14 cellular contexts compared by ENCODE assay signal in the genomic region with DNA sequence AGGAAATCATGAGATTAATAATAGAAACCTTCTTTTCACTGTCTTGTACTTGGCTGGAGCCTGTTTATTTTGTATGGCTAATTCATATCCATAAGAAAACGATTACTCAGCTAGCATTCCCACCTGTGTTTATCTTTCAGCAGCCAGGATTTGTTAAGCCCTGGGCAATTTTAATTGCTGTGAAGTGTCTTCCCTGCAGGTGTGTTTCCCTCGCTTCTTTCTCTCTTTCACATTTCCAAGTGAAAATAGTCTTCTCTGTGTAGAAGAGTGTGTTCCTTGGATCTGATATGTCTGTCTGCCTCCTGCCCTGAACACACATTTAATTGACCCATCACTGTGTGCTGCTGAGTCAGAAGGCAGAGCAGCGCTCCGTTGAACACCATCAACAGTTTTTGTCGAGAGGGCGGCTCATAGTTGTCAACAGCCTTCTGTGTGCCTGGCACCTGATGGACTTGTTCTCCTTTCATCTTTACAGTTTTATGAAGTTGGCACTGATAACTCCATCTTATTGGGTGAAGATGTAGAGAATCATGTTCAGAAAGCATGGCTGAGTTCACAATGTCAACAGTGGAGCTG.
A peak's percentile ranks its signal among the peaks of the same experiment; 100 is the strongest.
DNase-seq lines count a peak whose midpoint lies in the region; ATAC-seq and TF ChIP-seq lines count a peak whose summit lies in the region.
"Had no signal": no experiment of that assay in that cellular context is flagged by ENCODE, and none has a peak within 500 bp of the region (broad histone marks: within the 10 kb centered on the region; RNA-seq: fewer than 3 reads in every experiment).

No MANE protein-coding gene starts in this region.

- TF ChIP-seq CTCF in tibial nerve (IDR thresholded peaks at IDR 0.05): no peak

- 48 to 64% methylated on average over 6 of the region's 6 CpGs for WGBS in tibial nerve, 2 donors

- TF ChIP-seq EP300 in tibial nerve (IDR thresholded peaks at IDR 0.05): no peak

- H3K27ac ChIP-seq in tibial nerve: peak overlapping the region; percentile 57 to 89 (median 80)

- peak; percentile 50 for DNase-seq in NCI-H146 (lab: John Stamatoyannopoulos, UW)
- no peak for DNase-seq in NCI-H146 treated with DMSO at 0.1 percent for 48 hours (lab: John Stamatoyannopoulos, UW; ENCODE audit: unreplicated experiment)
- peak; percentile 51 for DNase-seq in SHP77 treated with DMSO at 0.1 percent for 48 hours (lab: John Stamatoyannopoulos, UW)
- DNase-seq in left kidney (ENCODE audit: low read depth, low spot score): peak; percentile 11
- no peak for DNase-seq in tibial nerve (ENCODE audit: low spot score in 2 of 2)
- no peak for DNase-seq in central memory CD4-positive, alpha-beta T cell
- DNase-seq in MV-4-11 (lab: John Stamatoyannopoulos, UW): no peak
- DNase-seq: activated CD4-positive, alpha-beta T cell treated with anti-CD3 and anti-CD28 coated beads for 4 hours; activated gamma-delta T cell; Kasumi-1; NCI-H82; stimulated activated naive CD4-positive, alpha-beta T cell treated with Interleukin-2 at 50 U/mL for 16 hours had no signal

- no peaks in the 10 kb centered on the region for H3K9me3 ChIP-seq in tibial nerve

- no peak for ATAC-seq in GM21528 (IDR thresholded peaks at IDR 0.05; ENCODE audit: low FRiP score, unreplicated experiment)
- ATAC-seq: SK-N-SH treated with all-trans-retinoic acid at 6 μM for 48 hours had no signal

- H3K36me3 ChIP-seq in tibial nerve: no peaks in the 10 kb centered on the region

- TF ChIP-seq POLR2A in tibial nerve (IDR thresholded peaks at IDR 0.05): no peak

- H3K27me3 ChIP-seq in tibial nerve: no peaks in the 10 kb centered on the region

- H3K4me1 ChIP-seq in tibial nerve: peaks cover 0 to 77% (median 15%) of the 10 kb centered on the region in 4 donors

- no peak overlapping the region for H3K4me3 ChIP-seq in tibial nerve

Comparison
In these comparisons a context has a peak if more than half of its experiments do, and no peak if none do; other contexts are left out.
1. DNase-seq: peak in NCI-H146 (single experiment), SHP77 treated with DMSO at 0.1 percent for 48 hours (single experiment) and left kidney (single experiment); none in NCI-H146 treated with DMSO at 0.1 percent for 48 hours (single experiment), tibial nerve (0 of 2), central memory CD4-positive, alpha-beta T cell (single experiment) and MV-4-11 (single experiment).